Comparison of ENCODE assay signal across 14 cellular contexts in the genomic region with DNA sequence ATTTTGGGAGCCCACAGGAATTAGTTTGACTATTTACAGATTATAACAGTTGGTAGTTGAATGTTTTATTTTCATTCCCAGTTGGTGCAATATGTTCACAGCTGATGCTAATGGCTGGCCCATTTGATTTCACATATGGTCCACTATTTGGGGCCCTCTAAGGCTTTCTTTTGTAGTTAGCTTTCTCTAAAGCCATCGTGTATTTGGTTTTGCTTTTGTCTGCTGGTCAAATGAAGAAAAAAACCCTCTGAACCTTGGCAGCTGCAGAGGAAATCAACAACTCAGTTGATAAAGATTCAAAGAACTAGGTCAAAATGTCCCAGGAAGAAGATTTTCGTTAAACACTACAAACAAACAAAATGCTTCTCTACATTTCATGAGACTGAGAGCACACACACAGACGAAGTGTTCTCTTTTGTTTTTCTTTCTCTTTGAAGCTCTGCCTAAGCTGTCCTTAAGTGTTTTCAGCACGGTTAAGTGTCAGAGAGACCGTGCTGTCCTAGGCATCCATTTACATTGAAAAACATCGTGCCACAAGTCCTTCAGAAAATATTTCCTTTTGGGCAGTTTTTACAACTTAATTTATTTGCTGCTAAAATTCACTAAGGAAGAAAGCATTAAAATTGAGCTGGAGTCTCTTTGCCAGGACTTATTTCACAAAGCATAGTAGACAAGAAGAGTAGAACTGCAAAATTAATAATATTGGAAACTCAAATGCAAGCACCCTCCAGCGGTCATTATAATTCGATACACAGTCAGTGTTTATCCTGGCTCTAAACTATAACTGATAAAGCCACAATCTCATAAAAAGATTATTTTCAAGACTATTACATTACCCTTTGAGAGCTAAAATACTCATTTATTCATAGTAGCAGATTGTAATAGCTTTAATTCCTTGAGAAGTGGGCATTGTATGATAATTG.
DNase-seq lines count a peak whose midpoint lies in the region; ATAC-seq and TF ChIP-seq lines count a peak whose summit lies in the region.
"Had no signal": no experiment of that assay in that cellular context is flagged by ENCODE, and none has a peak within 500 bp of the region (broad histone marks: within the 10 kb centered on the region; RNA-seq: fewer than 3 reads in every experiment).

No MANE protein-coding gene starts in this region.

- H3K36me3 ChIP-seq in right atrium auricular region (no peaks in the 10 kb centered on the region), thoracic aorta (no peaks in the 10 kb centered on the region)

- H3K9me3 ChIP-seq in right atrium auricular region, result no peaks in the 10 kb centered on the region
- H3K9me3 ChIP-seq in right cardiac atrium (ENCODE audit: control insufficient read depth, low read length), result no peaks in the 10 kb centered on the region
- no peaks in the 10 kb centered on the region for H3K9me3 ChIP-seq in thoracic aorta

- H3K4me3 ChIP-seq in right atrium auricular region (peak overlapping the region in 1 of 2 donors; percentile 21), right cardiac atrium (ENCODE audit: low read length) (peak overlapping the region; percentile 48), thoracic aorta (peak overlapping the region; percentile 36)
- H3K4me3 ChIP-seq: GM12878 had no signal

- H3K4me1 ChIP-seq in right atrium auricular region (no peaks in the 10 kb centered on the region), right cardiac atrium (ENCODE audit: control insufficient read depth, insufficient read depth, low read length) (no peaks in the 10 kb centered on the region), thoracic aorta (ENCODE audit: control insufficient read depth in 1 of 2, low read depth in 2 of 2) (peaks cover 0 to 14% of the 10 kb centered on the region in 2 donors)
- H3K4me1 ChIP-seq: parathyroid adenoma had no signal

- H3K27me3 ChIP-seq in right atrium auricular region, result no peaks in the 10 kb centered on the region
- no peaks in the 10 kb centered on the region for H3K27me3 ChIP-seq in right cardiac atrium (ENCODE audit: control insufficient read depth, insufficient read depth)
- no peaks in the 10 kb centered on the region for H3K27me3 ChIP-seq in thoracic aorta (replicated peaks; ENCODE audit: insufficient read depth)

- ATAC-seq in Right ventricle myocardium inferior (peak; percentile 63), right cardiac atrium (peak in 1 of 2 donors; percentile 84), thoracic aorta (ENCODE audit: insufficient number of reproducible peaks, low FRiP score, low read depth) (no peak)
- ATAC-seq: GM12878 had no signal

- TF ChIP-seq CTCF in right atrium auricular region (IDR thresholded peaks at IDR 0.05) (no peak), thoracic aorta (IDR thresholded peaks at IDR 0.05) (no peak)

- intact Hi-C loops in Right ventricle myocardium inferior (cut with DNase I) (no loop called here), right cardiac atrium (cut with DNase I) (no loop called here)

- H3K27ac ChIP-seq in right atrium auricular region (no peak overlapping the region), right cardiac atrium (ENCODE audit: low read length) (no peak overlapping the region), thoracic aorta (no peak overlapping the region)
- H3K27ac ChIP-seq: parathyroid adenoma had no signal

- WGBS in right cardiac atrium, result 12% methylated on average over 8 of the region's 8 CpGs

- DNase-seq in Right ventricle myocardium inferior (ENCODE audit: missing footprints), result no peak
- no peak for DNase-seq in right atrium auricular region (ENCODE audit: low spot score)
- peak; percentile 17 for DNase-seq in OCI-M1 (lab: John Stamatoyannopoulos, UW)
- no peak for DNase-seq in right cardiac atrium
- DNase-seq in thoracic aorta (ENCODE audit: low spot score), result no peak
- no peak for DNase-seq in CD1c-positive myeloid dendritic cell (ENCODE audit: extremely low spot score)
- no peak for DNase-seq in NCI-H2081 treated with DMSO at 0.1 percent for 48 hours (lab: John Stamatoyannopoulos, UW)
- DNase-seq in NCI-H2107 treated with DMSO at 0.1 percent for 48 hours (lab: John Stamatoyannopoulos, UW; ENCODE audit: unreplicated experiment), result no peak
- DNase-seq: activated CD4-positive, alpha-beta T cell treated with anti-CD3 and anti-CD28 coated beads, Interleukin-2, amount 50 U/mL, for 48 hours; hippocampal formation; stimulated activated CD8-positive, alpha-beta memory T cell treated with anti-CD3 and anti-CD28 coated beads, Interleukin-4, amount 100 ng/mL, for 48 hours; T1000 had no signal
